8 cellular contexts compared by ENCODE assay signal in the genomic region with DNA sequence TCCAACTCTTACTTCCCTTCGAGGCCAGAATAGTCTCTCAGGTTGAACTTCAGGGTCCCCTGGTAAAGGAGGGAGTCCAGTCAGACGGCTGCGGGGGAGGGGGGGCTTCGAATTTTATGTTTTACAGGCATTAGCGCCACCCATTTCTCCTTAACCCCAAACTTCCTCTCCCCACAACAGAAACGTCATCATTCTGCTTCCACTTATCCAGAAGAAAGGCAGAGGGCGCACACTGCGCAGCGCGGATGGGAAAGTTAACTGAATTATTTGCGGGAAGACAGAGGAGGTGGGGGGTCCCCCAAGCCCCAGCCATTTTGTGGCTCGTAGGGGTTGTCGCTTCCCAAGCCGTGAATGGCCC. TPM values are rescaled to one million over a fixed set of nuclear protein-coding genes. Genes with fewer than 3 reads are reported as not detected.
DNase-seq lines count a peak whose midpoint lies in the region; ATAC-seq and TF ChIP-seq lines count a peak whose summit lies in the region.

No MANE protein-coding gene starts in this region.

- H3K9ac ChIP-seq in SK-N-SH: peak overlapping the region; percentile 88

- CTCF ChIA-PET in SK-N-SH (lab: Yijun Ruan, JAX): no interaction called here

- DNase-seq in EH (ENCODE audit: low read depth) (peak; percentile 89), GM23338 (ENCODE audit: low spot score) (peak; percentile 95), NCI-H1092 treated with DMSO at 0.1 percent for 48 hours (lab: John Stamatoyannopoulos, UW) (peak; percentile 80), SK-N-SH (peak; percentile 80), lower lobe of right lung (peak; percentile 78), stromal cell of bone marrow (ENCODE audit: low read depth) (peak; percentile 82), T-helper 9 cell (no peak)

- peak overlapping the region; percentile 99 for H3K27ac Mint-ChIP-seq in GM23338

- H3K27me3 Mint-ChIP-seq in GM23338 (ENCODE audit: insufficient read depth, low read depth, poor library complexity): peaks cover 10% of the 10 kb centered on the region

- H4K20me1 ChIP-seq in GM23338 (replicated peaks; ENCODE audit: insufficient read depth): peaks cover 6% of the 10 kb centered on the region
- H4K20me1 ChIP-seq in SK-N-SH (ENCODE audit: insufficient read depth): peaks cover 22% of the 10 kb centered on the region

- peak overlapping the region; percentile 93 for H3K4me3 Mint-ChIP-seq in GM23338

- no peaks in the 10 kb centered on the region for H3K36me3 ChIP-seq in GM23338 (ENCODE audit: insufficient read depth)
- H3K36me3 ChIP-seq in SK-N-SH (replicated peaks in 1 of 2; ENCODE audit: control insufficient read depth in 1 of 2, insufficient read depth in 2 of 2, low read length in 1 of 2): peaks cover 18 to 21% of the 10 kb centered on the region in 2 experiments
- H3K36me3 ChIP-seq in ectodermal cell (ENCODE audit: control insufficient read depth, insufficient read depth, low read length): no peaks in the 10 kb centered on the region
- peaks cover 5% of the 10 kb centered on the region for H3K36me3 ChIP-seq in lower lobe of right lung

- H3K9me2 ChIP-seq in GM23338 (ENCODE audit: insufficient read depth) (no peaks in the 10 kb centered on the region), SK-N-SH (no peaks in the 10 kb centered on the region)

- peak overlapping the region; percentile 79 for H3K4me2 ChIP-seq in GM23338
- peak overlapping the region; percentile 88 for H3K4me2 ChIP-seq in SK-N-SH

- ATAC-seq in GM23338 (peak; percentile 76), lower lobe of right lung (peak; percentile 69 to 76)

- POLR2A ChIA-PET in SK-N-SH (lab: Yijun Ruan, JAX): interaction anchor here (1.0 to 1.5 kb wide), 4 partner anchors 11 to 177 kb away, joined by 4 to 8 read pairs (median 4); no protein-coding TSS in a partner anchor

- peaks cover 7% of the 10 kb centered on the region; the same call in 2 of the 3 replicates for H3K36me3 Mint-ChIP-seq in GM23338 (ENCODE audit: low read depth)

- H3K27ac ChIP-seq in GM23338 (ENCODE audit: low read depth) (peak overlapping the region; percentile 96), SK-N-SH (ENCODE audit: low read depth in 2 of 2, low read length in 1 of 2) (peak overlapping the region; percentile 90 to 95), ectodermal cell (ENCODE audit: insufficient read depth, low read depth, low read length, poor library complexity, severe bottlenecking) (peak overlapping the region; percentile 96), lower lobe of right lung (peak overlapping the region; percentile 99)

- TF ChIP-seq RAD21 in SK-N-SH (IDR thresholded peaks at IDR 0.05; ENCODE audit: low read length): peak; percentile 32

- H3F3A ChIP-seq in GM23338 (replicated peaks; ENCODE audit: low read depth): no peaks in the 10 kb centered on the region
- H3F3A ChIP-seq in SK-N-SH (replicated peaks; ENCODE audit: insufficient read depth): peaks cover 20% of the 10 kb centered on the region

- H3K27me3 ChIP-seq in GM23338 (ENCODE audit: insufficient read depth) (no peaks in the 10 kb centered on the region), SK-N-SH (ENCODE audit: insufficient read depth) (no peaks in the 10 kb centered on the region), ectodermal cell (ENCODE audit: control insufficient read depth, insufficient read depth, low read length, poor library complexity, severe bottlenecking) (no peaks in the 10 kb centered on the region), lower lobe of right lung (ENCODE audit: low read depth) (no peaks in the 10 kb centered on the region)

- H3K9me3 Mint-ChIP-seq in GM23338: no peaks in the 10 kb centered on the region

- H3K4me3 ChIP-seq in GM23338 (peak overlapping the region; percentile 78), SK-N-SH (ENCODE audit: low read depth in 2 of 2, low read length in 1 of 2) (peak overlapping the region; percentile 81 to 89), ectodermal cell (ENCODE audit: insufficient read depth, low read depth, low read length) (peak overlapping the region; percentile 98), lower lobe of right lung (peak overlapping the region; percentile 81)

- intact Hi-C loops in lower lobe of right lung (cut with DNase I): no loop called here

- H3K4me1 Mint-ChIP-seq in GM23338: peaks cover 25% of the 10 kb centered on the region

- H2AFZ ChIP-seq in GM23338 (no peak overlapping the region), SK-N-SH (ENCODE audit: low read depth) (peak overlapping the region; percentile 97)

- H3K4me1 ChIP-seq in GM23338 (ENCODE audit: insufficient read depth) (peaks cover 27% of the 10 kb centered on the region), SK-N-SH (ENCODE audit: control insufficient read depth in 1 of 2, insufficient read depth in 2 of 2, low read depth in 1 of 2, low read length in 1 of 2) (peaks cover 9 to 22% of the 10 kb centered on the region in 2 experiments; a peak in 2 of 4 replicates), ectodermal cell (ENCODE audit: control insufficient read depth, insufficient read depth, low read length) (no peaks in the 10 kb centered on the region), lower lobe of right lung (peaks cover 45% of the 10 kb centered on the region)

- H3K9me3 ChIP-seq in SK-N-SH (no peaks in the 10 kb centered on the region), ectodermal cell (ENCODE audit: control insufficient read depth, low read length) (no peaks in the 10 kb centered on the region), lower lobe of right lung (no peaks in the 10 kb centered on the region)

- H3K79me2 ChIP-seq in GM23338 (replicated peaks; ENCODE audit: insufficient read depth) (peaks cover 35% of the 10 kb centered on the region), SK-N-SH (ENCODE audit: insufficient read depth) (peaks cover 44% of the 10 kb centered on the region)

- TF ChIP-seq CTCF in GM23338 (conservative IDR thresholded peaks at IDR 0.05; ENCODE audit: low read depth in 2 of 2): peak in 1 of 2 experiments; percentile 36; a peak in 2 of 4 replicates
- peak; percentile 38 for TF ChIP-seq CTCF in SK-N-SH (IDR thresholded peaks at IDR 0.05)
- peak; percentile 25 for TF ChIP-seq CTCF in lower lobe of right lung (IDR thresholded peaks at IDR 0.05)

- 2% methylated on average over 12 of the region's 14 CpGs for WGBS in SK-N-SH (ENCODE audit: low lambda C conversion rate)
- 11% methylated on average over 14 of the region's 14 CpGs for WGBS in ectodermal cell, 2 experiments

- no peak for TF ChIP-seq EP300 in SK-N-SH (IDR thresholded peaks at IDR 0.05; ENCODE audit: borderline replicate concordance in 1 of 2, low read depth in 1 of 2, low read length in 1 of 2)

TF ChIP-seq in GM23338, 12 proteins besides CTCF, POLR2A, EP300 and RAD21:
- TF ChIP-seq ZNF114 (CRISPR knock-in tag; IDR thresholded peaks at IDR 0.05) (no peak), STAT1 (IDR thresholded peaks at IDR 0.05; ENCODE audit: unreplicated experiment) (no peak), JUNB (IDR thresholded peaks at IDR 0.05; ENCODE audit: unreplicated experiment) (no peak), CREB1 (CRISPR knock-in tag; IDR thresholded peaks at IDR 0.05; ENCODE audit: low read depth) (peak; percentile 92)

TF ChIP-seq in SK-N-SH, 30 proteins besides CTCF, POLR2A, EP300 and RAD21 (continues in another document):
- TF ChIP-seq, protein P1, sequence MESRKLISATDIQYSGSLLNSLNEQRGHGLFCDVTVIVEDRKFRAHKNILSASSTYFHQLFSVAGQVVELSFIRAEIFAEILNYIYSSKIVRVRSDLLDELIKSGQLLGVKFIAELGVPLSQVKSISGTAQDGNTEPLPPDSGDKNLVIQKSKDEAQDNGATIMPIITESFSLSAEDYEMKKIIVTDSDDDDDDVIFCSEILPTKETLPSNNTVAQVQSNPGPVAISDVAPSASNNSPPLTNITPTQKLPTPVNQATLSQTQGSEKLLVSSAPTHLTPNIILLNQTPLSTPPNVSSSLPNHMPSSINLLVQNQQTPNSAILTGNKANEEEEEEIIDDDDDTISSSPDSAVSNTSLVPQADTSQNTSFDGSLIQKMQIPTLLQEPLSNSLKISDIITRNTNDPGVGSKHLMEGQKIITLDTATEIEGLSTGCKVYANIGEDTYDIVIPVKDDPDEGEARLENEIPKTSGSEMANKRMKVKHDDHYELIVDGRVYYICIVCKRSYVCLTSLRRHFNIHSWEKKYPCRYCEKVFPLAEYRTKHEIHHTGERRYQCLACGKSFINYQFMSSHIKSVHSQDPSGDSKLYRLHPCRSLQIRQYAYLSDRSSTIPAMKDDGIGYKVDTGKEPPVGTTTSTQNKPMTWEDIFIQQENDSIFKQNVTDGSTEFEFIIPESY (IDR thresholded peaks at IDR 0.05; ENCODE audit: borderline replicate concordance, low read depth): no peak
- TF ChIP-seq SIN3A (IDR thresholded peaks at IDR 0.05; ENCODE audit: borderline replicate concordance, low read depth, low read length): no peak
- peak; percentile 10; the same call in 1 of the 2 replicates for TF ChIP-seq NRF1 (IDR thresholded peaks at IDR 0.05; ENCODE audit: low read depth, low read length)
- TF ChIP-seq TEAD4 (IDR thresholded peaks at IDR 0.05; ENCODE audit: borderline replicate concordance, insufficient read depth): no peak
- TF ChIP-seq, protein P2, sequence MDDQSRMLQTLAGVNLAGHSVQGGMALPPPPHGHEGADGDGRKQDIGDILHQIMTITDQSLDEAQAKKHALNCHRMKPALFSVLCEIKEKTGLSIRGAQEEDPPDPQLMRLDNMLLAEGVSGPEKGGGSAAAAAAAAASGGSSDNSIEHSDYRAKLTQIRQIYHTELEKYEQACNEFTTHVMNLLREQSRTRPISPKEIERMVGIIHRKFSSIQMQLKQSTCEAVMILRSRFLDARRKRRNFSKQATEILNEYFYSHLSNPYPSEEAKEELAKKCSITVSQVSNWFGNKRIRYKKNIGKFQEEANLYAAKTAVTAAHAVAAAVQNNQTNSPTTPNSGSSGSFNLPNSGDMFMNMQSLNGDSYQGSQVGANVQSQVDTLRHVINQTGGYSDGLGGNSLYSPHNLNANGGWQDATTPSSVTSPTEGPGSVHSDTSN (IDR thresholded peaks at IDR 0.05): no peak

RNA-seq across cellular contexts. Expression of a gene that starts 0.5 kb away (rescaled TPM):
- total RNA-seq in GM23338 (2014; rRNA removed; shearing (Covaris generic)): 56.9 and 65.1 TPM in 2 replicates
- polyA plus RNA-seq in GM23338 (2016; fragmentation: Nextera tagmentation; extraction: Ambion mirVana) (43.2 and 51.9 TPM in 2 replicates), SK-N-SH (2012; rRNA removed) (274 and 278 TPM in 2 replicates)
- polyA plus RNA-seq in SK-N-SH (2012; cell fraction: cytosol; rRNA removed): 224 and 249 TPM in 2 replicates
- 250 and 278 TPM in 2 replicates for polyA plus RNA-seq in SK-N-SH (2012; cell fraction: nucleus; rRNA removed)
- polyA plus RNA-seq in ectodermal cell (2013, experiment 1 of 4): 127 TPM
- polyA plus RNA-seq in ectodermal cell (2013, experiment 2 of 4): 119 TPM
- polyA plus RNA-seq in ectodermal cell (2013, experiment 3 of 4): 83.9 TPM
- polyA plus RNA-seq in ectodermal cell (2013, experiment 4 of 4): 96.3 TPM
- total RNA-seq in lower lobe of right lung: 121 TPM

RNA-seq across cellular contexts. Expression of a gene that starts 30.1 kb away (rescaled TPM):
- total RNA-seq in GM23338 (2014; rRNA removed; shearing (Covaris generic)): 0.23 and 1.5 TPM in 2 replicates
- polyA plus RNA-seq in GM23338 (2016; fragmentation: Nextera tagmentation; extraction: Ambion mirVana): 0.96 and 0.97 TPM in 2 replicates
- polyA plus RNA-seq in SK-N-SH (2012; rRNA removed): 0.12 and 0.24 TPM in 2 replicates
- 0.62 and 0.72 TPM in 2 replicates for polyA plus RNA-seq in SK-N-SH (2012; cell fraction: cytosol; rRNA removed)
- polyA plus RNA-seq in SK-N-SH (2012; cell fraction: nucleus; rRNA removed): not detected in 2 replicates
- polyA plus RNA-seq in ectodermal cell (2013, experiment 1 of 4): 3.0 TPM
- 2.3 TPM for polyA plus RNA-seq in ectodermal cell (2013, experiment 2 of 4)
- polyA plus RNA-seq in ectodermal cell (2013, experiment 3 of 4): 3.4 TPM
- polyA plus RNA-seq in ectodermal cell (2013, experiment 4 of 4): 4.8 TPM
- total RNA-seq in lower lobe of right lung: 4.5 TPM
